1 cellular context compared by ENCODE assay signal in genomic region chr11:107707128-107707760, GRCh38.
TF ChIP-seq lines count a peak whose summit lies in the region.

No MANE protein-coding gene starts in this region.

TF ChIP-seq in WTC11, 78 proteins besides CTCF, POLR2A, EP300 and RAD21 (continued from another document):
- no peak for TF ChIP-seq FOXP4 (CRISPR knock-in tag; IDR thresholded peaks at IDR 0.05)
- TF ChIP-seq, protein P1, sequence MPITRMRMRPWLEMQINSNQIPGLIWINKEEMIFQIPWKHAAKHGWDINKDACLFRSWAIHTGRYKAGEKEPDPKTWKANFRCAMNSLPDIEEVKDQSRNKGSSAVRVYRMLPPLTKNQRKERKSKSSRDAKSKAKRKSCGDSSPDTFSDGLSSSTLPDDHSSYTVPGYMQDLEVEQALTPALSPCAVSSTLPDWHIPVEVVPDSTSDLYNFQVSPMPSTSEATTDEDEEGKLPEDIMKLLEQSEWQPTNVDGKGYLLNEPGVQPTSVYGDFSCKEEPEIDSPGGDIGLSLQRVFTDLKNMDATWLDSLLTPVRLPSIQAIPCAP (CRISPR knock-in tag; IDR thresholded peaks at IDR 0.05), result no peak
- TF ChIP-seq TP53 (CRISPR knock-in tag; IDR thresholded peaks at IDR 0.05), result no peak
